In the genomic region with DNA sequence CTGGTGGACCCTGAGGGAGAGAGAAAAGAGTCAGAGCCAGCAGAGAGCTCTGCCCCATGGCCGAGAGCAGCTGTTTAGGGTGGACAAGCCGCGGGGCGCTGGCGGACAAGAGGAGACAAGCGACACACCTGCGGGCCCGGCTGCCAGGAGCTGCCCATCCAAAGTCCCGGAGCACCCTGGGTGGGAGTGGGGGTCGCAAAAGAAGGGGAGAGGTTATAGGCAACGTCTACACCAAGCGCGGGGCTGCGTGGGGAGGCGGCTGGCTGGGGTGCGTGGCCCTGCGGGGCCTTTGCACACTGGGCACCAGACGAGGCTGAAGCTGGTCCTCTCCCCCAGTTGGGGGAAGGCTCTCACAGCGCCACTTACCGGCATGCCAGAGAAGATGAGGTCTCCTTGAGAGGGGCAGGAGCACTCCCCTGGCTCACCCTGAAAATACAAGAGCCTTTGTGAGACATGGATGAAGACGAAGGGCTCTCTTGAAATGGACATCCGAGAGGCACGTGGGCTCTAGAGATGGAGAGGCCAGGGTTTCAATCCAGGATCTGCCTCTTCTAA, we compare ENCODE assay signal across 33 cellular contexts. TPM values are rescaled to one million over a fixed set of nuclear protein-coding genes. Genes with fewer than 3 reads are reported as not detected.
"Had no signal": no experiment of that assay in that cellular context is flagged by ENCODE, and none has a peak within 500 bp of the region (broad histone marks: within the 10 kb centered on the region; RNA-seq: fewer than 3 reads in every experiment).

No MANE protein-coding gene starts in this region.

- H3K27me3 ChIP-seq: adrenal gland, body of pancreas, cardiac muscle cell, colonic mucosa, dorsolateral prefrontal cortex, ovary, uterus had no signal

- ATAC-seq: activated CD8-positive, alpha-beta T cell treated with anti-CD3 and anti-CD28 coated beads for 36 hours; activated T-cell treated with anti-CD3 and anti-CD28 coated beads, Interleukin-2, amount 50 U/mL, for 72 hours; body of pancreas; left cardiac atrium; left ventricle myocardium superior; sciatic nerve; stimulated activated effector memory CD8-positive, alpha-beta T cell treated with anti-CD3 and anti-CD28 coated beads, Interleukin-12 subunit alpha, Interleukin-12 subunit beta, amount 100 ng/mL, for 72 hours; stimulated activated naive CD8-positive, alpha-beta T cell treated with anti-CD3 and anti-CD28 coated beads, Interleukin-15, amount 100 ng/mL, for 72 hours; T-helper 17 cell had no signal

- H3K9me3 Mint-ChIP-seq: activated CD8-positive, alpha-beta T cell treated with anti-CD3 and anti-CD28 coated beads for 36 hours; activated naive CD8-positive, alpha-beta T cell treated with anti-CD3 and anti-CD28 coated beads for 36 hours; activated T-cell treated with anti-CD3 and anti-CD28 coated beads, Interleukin-2, amount 50 U/mL, for 72 hours; nephron; stimulated activated effector memory CD8-positive, alpha-beta T cell treated with anti-CD3 and anti-CD28 coated beads, Interleukin-12 subunit alpha, Interleukin-12 subunit beta, amount 100 ng/mL, for 72 hours; stimulated activated naive CD8-positive, alpha-beta T cell treated with anti-CD3 and anti-CD28 coated beads, Interleukin-15, amount 100 ng/mL, for 72 hours; type B pancreatic cell had no signal

- H3K36me3 ChIP-seq: adrenal gland, cardiac muscle cell, colonic mucosa, ovary, uterus had no signal

- H3K4me1 ChIP-seq: adrenal gland, body of pancreas, colonic mucosa, uterus had no signal

- H3K4me3 ChIP-seq: adrenal gland, body of pancreas, cardiac muscle cell, colonic mucosa, dorsolateral prefrontal cortex, ovary, skin epidermis, uterus had no signal

- H3K9me3 ChIP-seq: adrenal gland, body of pancreas, colonic mucosa, ovary, uterus had no signal

- H3K4me3 Mint-ChIP-seq: activated CD8-positive, alpha-beta T cell treated with anti-CD3 and anti-CD28 coated beads for 36 hours; activated naive CD8-positive, alpha-beta T cell treated with anti-CD3 and anti-CD28 coated beads for 36 hours; activated T-cell treated with anti-CD3 and anti-CD28 coated beads, Interleukin-2, amount 50 U/mL, for 72 hours; nephron; stimulated activated effector memory CD8-positive, alpha-beta T cell treated with anti-CD3 and anti-CD28 coated beads, Interleukin-12 subunit alpha, Interleukin-12 subunit beta, amount 100 ng/mL, for 72 hours; stimulated activated naive CD8-positive, alpha-beta T cell treated with anti-CD3 and anti-CD28 coated beads, Interleukin-15, amount 100 ng/mL, for 72 hours; T-helper 17 cell; type B pancreatic cell had no signal

- H3K36me3 Mint-ChIP-seq: activated naive CD8-positive, alpha-beta T cell treated with anti-CD3 and anti-CD28 coated beads for 36 hours; stimulated activated effector memory CD8-positive, alpha-beta T cell treated with anti-CD3 and anti-CD28 coated beads, Interleukin-12 subunit alpha, Interleukin-12 subunit beta, amount 100 ng/mL, for 72 hours; type B pancreatic cell had no signal

- H3K27ac Mint-ChIP-seq: activated CD8-positive, alpha-beta T cell treated with anti-CD3 and anti-CD28 coated beads for 36 hours; activated naive CD8-positive, alpha-beta T cell treated with anti-CD3 and anti-CD28 coated beads for 36 hours; activated T-cell treated with anti-CD3 and anti-CD28 coated beads, Interleukin-2, amount 50 U/mL, for 72 hours; progenitor cell of endocrine pancreas; stimulated activated naive CD8-positive, alpha-beta T cell treated with anti-CD3 and anti-CD28 coated beads, Interleukin-15, amount 100 ng/mL, for 72 hours; T-helper 17 cell; type B pancreatic cell had no signal

- H3K27ac ChIP-seq: adrenal gland, body of pancreas, colonic mucosa, dorsolateral prefrontal cortex, ovary, skin epidermis, uterus had no signal

- DNase-seq: activated CD4-positive, alpha-beta T cell treated with anti-CD3 and anti-CD28 coated beads, Interleukin-2, amount 50 U/mL, for 1 hour; activated CD8-positive, alpha-beta T cell treated with anti-CD3 and anti-CD28 coated beads for 36 hours; activated effector memory CD4-positive, alpha-beta T cell treated with Interleukin-2 at 50 U/mL for 16 hours; activated naive CD4-positive, alpha-beta T cell treated with Interleukin-2 at 50 U/mL for 16 hours; activated naive CD8-positive, alpha-beta T cell treated with anti-CD3 and anti-CD28 coated beads for 36 hours; activated T-cell treated with anti-CD3 and anti-CD28 coated beads, Interleukin-2, amount 50 U/mL, for 72 hours; adrenal gland; aorta; body of pancreas; cerebellar nuclear complex; colonic mucosa; dorsolateral prefrontal cortex; effector memory CD4-positive, alpha-beta T cell; erythroblast; head of caudate nucleus; hippocampal formation; left cardiac atrium; left ventricle myocardium superior; ovary; stimulated activated CD4-positive, alpha-beta T cell treated with anti-CD3 and anti-CD28 coated beads, Interleukin-12 subunit alpha, Interleukin-12 subunit beta, amount 100 ng/mL, for 4 hours; stimulated activated CD4-positive, alpha-beta T cell treated with anti-CD3 and anti-CD28 coated beads, Interleukin-4, amount 100 ng/mL, for 24 hours; stimulated activated naive CD8-positive, alpha-beta T cell treated with anti-CD3 and anti-CD28 coated beads, Interleukin-15, amount 100 ng/mL, for 72 hours; substantia nigra; T-helper 17 cell; T1000; uterus had no signal

- H3K4me1 Mint-ChIP-seq: activated naive CD8-positive, alpha-beta T cell treated with anti-CD3 and anti-CD28 coated beads for 36 hours; stimulated activated effector memory CD8-positive, alpha-beta T cell treated with anti-CD3 and anti-CD28 coated beads, Interleukin-12 subunit alpha, Interleukin-12 subunit beta, amount 100 ng/mL, for 72 hours; stimulated activated naive CD8-positive, alpha-beta T cell treated with anti-CD3 and anti-CD28 coated beads, Interleukin-15, amount 100 ng/mL, for 72 hours; T-helper 17 cell had no signal

RNA-seq across cellular contexts. Expression of a gene that starts 24.1 kb away (rescaled TPM):
- total RNA-seq: T-helper 17 cell had no signal
